ENCODE assay signal across 22 cellular contexts in the genomic region with DNA sequence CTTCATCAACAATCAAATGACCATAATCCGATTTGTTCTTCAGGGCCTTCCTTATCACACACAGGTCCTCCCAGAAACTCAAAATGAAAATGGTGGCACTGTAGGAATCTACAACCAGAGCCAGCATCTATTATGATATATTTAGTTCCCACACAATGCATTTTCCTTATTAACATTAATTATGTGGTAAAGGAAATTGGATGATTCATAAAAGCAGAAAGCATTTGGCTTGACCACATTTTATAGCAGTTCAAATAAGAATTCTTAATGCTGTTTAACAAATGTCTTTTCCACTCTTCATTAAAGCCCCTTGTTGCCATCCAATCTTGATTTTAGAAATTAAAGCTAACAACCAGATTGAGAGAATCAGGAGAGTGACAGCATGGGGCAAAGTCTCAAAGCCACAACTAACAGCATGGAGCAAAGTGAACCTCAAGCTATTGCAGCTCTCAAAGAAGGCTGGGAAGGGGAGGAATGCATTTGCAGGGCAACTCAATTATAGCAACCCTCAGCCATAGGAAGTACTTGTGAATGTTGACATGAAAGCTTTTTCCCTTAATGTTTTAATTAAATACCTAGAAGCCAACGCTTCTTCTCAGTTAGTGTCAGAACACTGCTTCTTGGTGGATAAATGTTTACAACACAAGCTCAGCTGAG.
"Had no signal": no experiment of that assay in that cellular context is flagged by ENCODE, and none has a peak within 500 bp of the region (broad histone marks: within the 10 kb centered on the region; RNA-seq: fewer than 3 reads in every experiment).

No MANE protein-coding gene starts in this region.

- H3K27ac Mint-ChIP-seq: activated naive CD4-positive, alpha-beta T cell treated with anti-CD3 and anti-CD28 coated beads, Interleukin-2, amount 10 ng/mL, durations not matched to agents 7 days and 5 days; activated naive CD8-positive, alpha-beta T cell treated with anti-CD3 and anti-CD28 coated beads, Interleukin-2, amount 50 U/mL, for 24 hours; naive thymus-derived CD8-positive, alpha-beta T cell; stimulated activated memory B cell treated with anti-CD40 and anti-IgM and Interleukin-4, amounts not matched to agents 10 μg/mL and 1 μg/mL and 100 μg/mL, for 72 hours; type B pancreatic cell had no signal

- H3K4me1 ChIP-seq: colonic mucosa, gastrocnemius medialis, heart right ventricle, sigmoid colon, spleen, testis had no signal

- H3K9me3 Mint-ChIP-seq: type B pancreatic cell had no signal

- H3K4me1 Mint-ChIP-seq: activated naive CD4-positive, alpha-beta T cell treated with anti-CD3 and anti-CD28 coated beads, Interleukin-2, amount 10 ng/mL, durations not matched to agents 7 days and 5 days; activated naive CD8-positive, alpha-beta T cell treated with anti-CD3 and anti-CD28 coated beads, Interleukin-2, amount 50 U/mL, for 24 hours; central memory CD8-positive, alpha-beta T cell; naive thymus-derived CD8-positive, alpha-beta T cell; stimulated activated memory B cell treated with anti-CD40 and anti-IgM and Interleukin-4, amounts not matched to agents 10 μg/mL and 1 μg/mL and 100 μg/mL, for 72 hours had no signal

- H3K27ac ChIP-seq: colonic mucosa, gastrocnemius medialis, heart right ventricle, sigmoid colon, testis had no signal

- H3K36me3 ChIP-seq: colonic mucosa, gastrocnemius medialis, heart right ventricle, sigmoid colon, spleen had no signal

- H3K9me3 ChIP-seq: colonic mucosa, gastrocnemius medialis, sigmoid colon, testis had no signal

- H3K36me3 Mint-ChIP-seq: activated naive CD4-positive, alpha-beta T cell treated with anti-CD3 and anti-CD28 coated beads, Interleukin-2, amount 10 ng/mL, durations not matched to agents 7 days and 5 days; naive thymus-derived CD8-positive, alpha-beta T cell; stimulated activated memory B cell treated with anti-CD40 and anti-IgM and Interleukin-4, amounts not matched to agents 10 μg/mL and 1 μg/mL and 100 μg/mL, for 72 hours; type B pancreatic cell had no signal

- H3K4me3 ChIP-seq: colonic mucosa, gastrocnemius medialis, heart right ventricle, sigmoid colon, spleen, testis had no signal

- H3K27me3 ChIP-seq: colonic mucosa, gastrocnemius medialis, heart right ventricle, sigmoid colon, spleen, testis had no signal

- H3K4me3 Mint-ChIP-seq: activated naive CD4-positive, alpha-beta T cell treated with anti-CD3 and anti-CD28 coated beads, Interleukin-2, amount 10 ng/mL, durations not matched to agents 7 days and 5 days; activated naive CD8-positive, alpha-beta T cell treated with anti-CD3 and anti-CD28 coated beads, Interleukin-2, amount 50 U/mL, for 24 hours; central memory CD8-positive, alpha-beta T cell; naive thymus-derived CD8-positive, alpha-beta T cell; stimulated activated memory B cell treated with anti-CD40 and anti-IgM and Interleukin-4, amounts not matched to agents 10 μg/mL and 1 μg/mL and 100 μg/mL, for 72 hours; type B pancreatic cell had no signal

- H3K27me3 Mint-ChIP-seq: activated naive CD4-positive, alpha-beta T cell treated with anti-CD3 and anti-CD28 coated beads, Interleukin-2, amount 10 ng/mL, durations not matched to agents 7 days and 5 days; activated naive CD8-positive, alpha-beta T cell treated with anti-CD3 and anti-CD28 coated beads, Interleukin-2, amount 50 U/mL, for 24 hours; central memory CD8-positive, alpha-beta T cell; naive thymus-derived CD8-positive, alpha-beta T cell; stimulated activated memory B cell treated with anti-CD40 and anti-IgM and Interleukin-4, amounts not matched to agents 10 μg/mL and 1 μg/mL and 100 μg/mL, for 72 hours; type B pancreatic cell had no signal

- DNase-seq: activated CD4-positive, alpha-beta T cell treated with anti-CD3 and anti-CD28 coated beads, Interleukin-2, amount 50 U/mL, for 1 hour; activated CD8-positive, alpha-beta memory T cell treated with anti-CD3 and anti-CD28 coated beads for 24 hours; activated CD8-positive, alpha-beta memory T cell treated with anti-CD3 and anti-CD28 coated beads, Interleukin-2, amount 50 U/mL, for 48 hours; activated effector memory CD4-positive, alpha-beta T cell treated with Interleukin-2 at 50 U/mL for 16 hours; activated naive CD4-positive, alpha-beta T cell treated with anti-CD3 and anti-CD28 coated beads, Interleukin-2, amount 10 ng/mL, durations not matched to agents 7 days and 5 days; activated naive CD8-positive, alpha-beta T cell treated with anti-CD3 and anti-CD28 coated beads, Interleukin-2, amount 50 U/mL, for 24 hours; activated T-cell treated with anti-CD3 and anti-CD28 coated beads, Interleukin-2, amount 50 U/mL, for 48 hours; anterior cingulate cortex; colonic mucosa; gastrocnemius medialis; heart right ventricle; left cardiac atrium; naive thymus-derived CD8-positive, alpha-beta T cell; nucleus accumbens; sigmoid colon; spleen; stimulated activated CD4-positive, alpha-beta T cell treated with anti-CD3 and anti-CD28 coated beads, Interleukin-4, amount 100 ng/mL, for 4 hours; testis had no signal

- ATAC-seq: activated CD4-positive, CD25-positive, alpha-beta regulatory T cell treated with anti-CD3 and anti-CD28 coated beads, Interleukin-2, amount 50 U/mL, for 24 hours; activated naive CD8-positive, alpha-beta T cell treated with anti-CD3 and anti-CD28 coated beads, Interleukin-2, amount 50 U/mL, for 24 hours; gastrocnemius medialis; heart right ventricle; left cardiac atrium; naive thymus-derived CD8-positive, alpha-beta T cell; stimulated activated memory B cell treated with anti-CD40 and anti-IgM and Interleukin-4, amounts not matched to agents 10 μg/mL and 1 μg/mL and 100 μg/mL, for 72 hours had no signal
